In genomic region chr17:7922499-7923289, GRCh38 we compare ENCODE assay signal across 8 cellular contexts. TPM values are rescaled to one million over a fixed set of nuclear protein-coding genes. Genes with fewer than 3 reads are reported as not detected.
DNase-seq lines count a peak whose midpoint lies in the region; ATAC-seq and TF ChIP-seq lines count a peak whose summit lies in the region.

No MANE protein-coding gene starts in this region.

- peaks cover 0 to 1% (median 0%) of the 10 kb centered on the region in 3 donors for H3K27me3 Mint-ChIP-seq in CD14-positive monocyte (ENCODE audit: low read depth in 3 of 3)
- no peaks in the 10 kb centered on the region for H3K27me3 Mint-ChIP-seq in activated T-helper 1 cell treated with anti-CD3 and anti-CD28 coated beads, Interleukin-12 subunit alpha, Interleukin-12 subunit beta, Interleukin-2, Interleukin-4 antibody, amounts not matched to agents 30 ng/mL and 10 ng/mL and 1 ng/mL, durations not matched to agents 14 hours and 24 hours and 36 hours (ENCODE audit: insufficient read depth)
- no peaks in the 10 kb centered on the region for H3K27me3 Mint-ChIP-seq in naive thymus-derived CD4-positive, alpha-beta T cell

- ATAC-seq in naive thymus-derived CD4-positive, alpha-beta T cell: peak; percentile 99

- peak overlapping the region; percentile 92 to 93 for H3K4me3 Mint-ChIP-seq in CD14-positive monocyte
- H3K4me3 Mint-ChIP-seq in activated T-helper 1 cell treated with anti-CD3 and anti-CD28 coated beads, Interleukin-12 subunit alpha, Interleukin-12 subunit beta, Interleukin-2, Interleukin-4 antibody, amounts not matched to agents 30 ng/mL and 10 ng/mL and 1 ng/mL, durations not matched to agents 14 hours and 24 hours and 36 hours: peak overlapping the region; percentile 70
- H3K4me3 Mint-ChIP-seq in naive thymus-derived CD4-positive, alpha-beta T cell: peak overlapping the region; percentile 76 to 91 (median 87)

- POLR2A ChIA-PET in naive thymus-derived CD4-positive, alpha-beta T cell (lab: Charles Lee): interaction anchor here (0.7 to 3.9 kb wide), 11 partner anchors 10 to 89 kb away, joined by 3 to 55 read pairs (median 3); partner anchors contain the start of genes CNTROB, NAA38 and TRAPPC1

- peak overlapping the region; percentile 85 for H3K27ac ChIP-seq in naive thymus-derived CD4-positive, alpha-beta T cell (ENCODE audit: low read depth, low read length)

- no peaks in the 10 kb centered on the region for H3K9me3 ChIP-seq in naive thymus-derived CD4-positive, alpha-beta T cell (ENCODE audit: control insufficient read depth in 2 of 3, low read length in 3 of 3)

- DNase-seq in CD14-positive monocyte (ENCODE audit: low spot score): peak; percentile 79
- peak; percentile 54 for DNase-seq in NAMALWA (ENCODE audit: low spot score)
- DNase-seq in activated T-helper 1 cell treated with anti-CD3 and anti-CD28 coated beads, Interleukin-12 subunit alpha, Interleukin-12 subunit beta, Interleukin-2, Interleukin-4 antibody, amounts not matched to agents 30 ng/mL and 10 ng/mL and 1 ng/mL, durations not matched to agents 14 hours and 24 hours and 36 hours (ENCODE audit: low spot score): peak; percentile 76
- peak; percentile 82 for DNase-seq in fibroblast of gingiva (ENCODE audit: low read depth)
- DNase-seq in naive thymus-derived CD4-positive, alpha-beta T cell: peak; percentile 66 to 88 (median 84)
- DNase-seq in stimulated activated CD8-positive, alpha-beta memory T cell treated with anti-CD3 and anti-CD28 coated beads, Interleukin-7, amount 100 ng/mL, for 1 hour (ENCODE audit: low read depth in 2 of 2): peak; percentile 57 to 68
- no peak for DNase-seq in kidney glomerular epithelial cell (lab: John Stamatoyannopoulos, UW)
- no peak for DNase-seq in mesenteric fat pad (ENCODE audit: low spot score)

- H3K27me3 ChIP-seq in naive thymus-derived CD4-positive, alpha-beta T cell (ENCODE audit: control insufficient read depth in 2 of 2, insufficient read depth in 2 of 2, low read length in 2 of 2): no peaks in the 10 kb centered on the region

- peak overlapping the region; percentile 49 for H3K4me3 ChIP-seq in naive thymus-derived CD4-positive, alpha-beta T cell (ENCODE audit: low read length)

- CTCF ChIA-PET in naive thymus-derived CD4-positive, alpha-beta T cell (lab: Charles Lee): interaction anchor here (0.7 to 1.2 kb wide), 3 partner anchors 10 to 67 kb away, joined by 3 to 4 read pairs (median 4); no protein-coding TSS in a partner anchor

- no peaks in the 10 kb centered on the region for H3K9me3 Mint-ChIP-seq in CD14-positive monocyte
- no peaks in the 10 kb centered on the region for H3K9me3 Mint-ChIP-seq in activated T-helper 1 cell treated with anti-CD3 and anti-CD28 coated beads, Interleukin-12 subunit alpha, Interleukin-12 subunit beta, Interleukin-2, Interleukin-4 antibody, amounts not matched to agents 30 ng/mL and 10 ng/mL and 1 ng/mL, durations not matched to agents 14 hours and 24 hours and 36 hours
- H3K9me3 Mint-ChIP-seq in naive thymus-derived CD4-positive, alpha-beta T cell: no peaks in the 10 kb centered on the region

- H3K27ac Mint-ChIP-seq in CD14-positive monocyte: peak overlapping the region; percentile 47 to 94 (median 86)
- peak overlapping the region; percentile 59 for H3K27ac Mint-ChIP-seq in activated T-helper 1 cell treated with anti-CD3 and anti-CD28 coated beads, Interleukin-12 subunit alpha, Interleukin-12 subunit beta, Interleukin-2, Interleukin-4 antibody, amounts not matched to agents 30 ng/mL and 10 ng/mL and 1 ng/mL, durations not matched to agents 14 hours and 24 hours and 36 hours
- H3K27ac Mint-ChIP-seq in naive thymus-derived CD4-positive, alpha-beta T cell: peak overlapping the region; percentile 76 to 98 (median 97)

- H3K4me1 ChIP-seq in naive thymus-derived CD4-positive, alpha-beta T cell (ENCODE audit: control insufficient read depth in 2 of 2, insufficient read depth in 2 of 2, low read length in 2 of 2): peaks cover 5 to 13% of the 10 kb centered on the region in 2 donors

- no peaks in the 10 kb centered on the region for H3K36me3 ChIP-seq in naive thymus-derived CD4-positive, alpha-beta T cell (ENCODE audit: control insufficient read depth in 2 of 3, insufficient read depth in 3 of 3, low read length in 3 of 3)

- H3K36me3 Mint-ChIP-seq in CD14-positive monocyte: peaks cover 0 to 5% of the 10 kb centered on the region in 2 donors
- H3K36me3 Mint-ChIP-seq in activated T-helper 1 cell treated with anti-CD3 and anti-CD28 coated beads, Interleukin-12 subunit alpha, Interleukin-12 subunit beta, Interleukin-2, Interleukin-4 antibody, amounts not matched to agents 30 ng/mL and 10 ng/mL and 1 ng/mL, durations not matched to agents 14 hours and 24 hours and 36 hours (ENCODE audit: low read depth): peaks cover 6% of the 10 kb centered on the region
- H3K36me3 Mint-ChIP-seq in naive thymus-derived CD4-positive, alpha-beta T cell: peaks cover 0 to 5% (median 0%) of the 10 kb centered on the region in 5 donors

- intact Hi-C loops in CD14-positive monocyte (cut with micrococcal nuclease): no loop called here
- intact Hi-C loops in activated T-helper 1 cell treated with anti-CD3 and anti-CD28 coated beads, Interleukin-12 subunit alpha, Interleukin-12 subunit beta, Interleukin-2, Interleukin-4 antibody, amounts not matched to agents 30 ng/mL and 10 ng/mL and 1 ng/mL, durations not matched to agents 14 hours and 24 hours and 36 hours (cut with micrococcal nuclease): loop anchor here (1.0 kb wide), 1 partner anchor 9 kb away; the partner anchor contains the start of gene TRAPPC1
- intact Hi-C loops in naive thymus-derived CD4-positive, alpha-beta T cell (cut with micrococcal nuclease): loop anchor here (1.0 to 2.0 kb wide), 3 partner anchors 10 to 66 kb away; partner anchors contain the start of genes CNTROB (in 2 of the 2) and NAA38 (in 1 of the 2)

- H3K4me1 Mint-ChIP-seq in CD14-positive monocyte: peaks cover 31% of the 10 kb centered on the region
- H3K4me1 Mint-ChIP-seq in activated T-helper 1 cell treated with anti-CD3 and anti-CD28 coated beads, Interleukin-12 subunit alpha, Interleukin-12 subunit beta, Interleukin-2, Interleukin-4 antibody, amounts not matched to agents 30 ng/mL and 10 ng/mL and 1 ng/mL, durations not matched to agents 14 hours and 24 hours and 36 hours (ENCODE audit: low read depth): peaks cover 13% of the 10 kb centered on the region
- peaks cover 10 to 29% (median 21%) of the 10 kb centered on the region in 7 donors for H3K4me1 Mint-ChIP-seq in naive thymus-derived CD4-positive, alpha-beta T cell

- no peak for TF ChIP-seq CTCF in CD14-positive monocyte (IDR thresholded peaks at IDR 0.05)

RNA-seq across cellular contexts. Expression of gene RNF227, which starts 6.6 kb away (rescaled TPM):
- 1 to 10 TPM in 1 of 2 donors, under 1 TPM in 1; 0.59 to 1.3 TPM for polyA plus RNA-seq in CD14-positive monocyte
- 6.2 and 6.3 TPM in 2 replicates for total RNA-seq in activated T-helper 1 cell treated with anti-CD3 and anti-CD28 coated beads, Interleukin-12 subunit alpha, Interleukin-12 subunit beta, Interleukin-2, Interleukin-4 antibody, amounts not matched to agents 30 ng/mL and 10 ng/mL and 1 ng/mL, durations not matched to agents 14 hours and 24 hours and 36 hours
- 1 to 10 TPM; 2.6 to 8.2 (median 5.5) TPM for total RNA-seq in naive thymus-derived CD4-positive, alpha-beta T cell
- polyA plus RNA-seq in naive thymus-derived CD4-positive, alpha-beta T cell: 1 to 10 TPM; 3.2 to 4.9 TPM
- 0.80 TPM for total RNA-seq in mesenteric fat pad

RNA-seq across cellular contexts. Expression of gene KCNAB3, which starts 7.0 kb away (rescaled TPM):
- not detected for polyA plus RNA-seq in CD14-positive monocyte
- 9.9 and 10.8 TPM in 2 replicates for total RNA-seq in activated T-helper 1 cell treated with anti-CD3 and anti-CD28 coated beads, Interleukin-12 subunit alpha, Interleukin-12 subunit beta, Interleukin-2, Interleukin-4 antibody, amounts not matched to agents 30 ng/mL and 10 ng/mL and 1 ng/mL, durations not matched to agents 14 hours and 24 hours and 36 hours
- 10 to 100 TPM in 4 of 5 experiments, 1 to 10 TPM in 1; 9.4 to 18.0 (median 17.5) TPM for total RNA-seq in naive thymus-derived CD4-positive, alpha-beta T cell
- polyA plus RNA-seq in naive thymus-derived CD4-positive, alpha-beta T cell: under 1 TPM; 0.10 to 0.25 TPM
- total RNA-seq in mesenteric fat pad: 1.3 TPM

RNA-seq across cellular contexts. Expression of gene TRAPPC1, which starts 9.1 kb away (rescaled TPM):
- polyA plus RNA-seq in CD14-positive monocyte: 100 to 1,000 TPM; 172 to 224 TPM
- 153 and 162 TPM in 2 replicates for total RNA-seq in activated T-helper 1 cell treated with anti-CD3 and anti-CD28 coated beads, Interleukin-12 subunit alpha, Interleukin-12 subunit beta, Interleukin-2, Interleukin-4 antibody, amounts not matched to agents 30 ng/mL and 10 ng/mL and 1 ng/mL, durations not matched to agents 14 hours and 24 hours and 36 hours
- 100 to 1,000 TPM in 3 of 5 experiments, 10 to 100 TPM in 2; 71.4 to 216 (median 103) TPM for total RNA-seq in naive thymus-derived CD4-positive, alpha-beta T cell
- polyA plus RNA-seq in naive thymus-derived CD4-positive, alpha-beta T cell: 100 to 1,000 TPM; 227 to 235 TPM
- 97.5 TPM for total RNA-seq in mesenteric fat pad

RNA-seq across cellular contexts. Expression of gene CNTROB, which starts 9.3 kb away (rescaled TPM):
- polyA plus RNA-seq in CD14-positive monocyte: 1 to 10 TPM; 4.7 to 6.5 TPM
- total RNA-seq in activated T-helper 1 cell treated with anti-CD3 and anti-CD28 coated beads, Interleukin-12 subunit alpha, Interleukin-12 subunit beta, Interleukin-2, Interleukin-4 antibody, amounts not matched to agents 30 ng/mL and 10 ng/mL and 1 ng/mL, durations not matched to agents 14 hours and 24 hours and 36 hours: 53.5 and 54.7 TPM in 2 replicates
- 10 to 100 TPM; 29.0 to 50.5 (median 33.6) TPM for total RNA-seq in naive thymus-derived CD4-positive, alpha-beta T cell
- 10 to 100 TPM; 10.4 to 16.7 TPM for polyA plus RNA-seq in naive thymus-derived CD4-positive, alpha-beta T cell
- total RNA-seq in mesenteric fat pad: 17.5 TPM

RNA-seq across cellular contexts. Expression of gene CHD3, which starts 34.1 kb away (rescaled TPM):
- polyA plus RNA-seq in CD14-positive monocyte: under 1 TPM; 0.55 to 0.91 TPM
- total RNA-seq in activated T-helper 1 cell treated with anti-CD3 and anti-CD28 coated beads, Interleukin-12 subunit alpha, Interleukin-12 subunit beta, Interleukin-2, Interleukin-4 antibody, amounts not matched to agents 30 ng/mL and 10 ng/mL and 1 ng/mL, durations not matched to agents 14 hours and 24 hours and 36 hours: 125 and 133 TPM in 2 replicates
- total RNA-seq in naive thymus-derived CD4-positive, alpha-beta T cell: 100 to 1,000 TPM; 189 to 417 (median 359) TPM
- 10 to 100 TPM; 12.7 to 39.3 TPM for polyA plus RNA-seq in naive thymus-derived CD4-positive, alpha-beta T cell
- 40.9 TPM for total RNA-seq in mesenteric fat pad

Comparison
In these comparisons a context has a peak if more than half of its experiments do, and no peak if none do; other contexts are left out.
1. DNase-seq: peak in CD14-positive monocyte (single experiment), NAMALWA (single experiment), activated T-helper 1 cell treated with anti-CD3 and anti-CD28 coated beads, Interleukin-12 subunit alpha, Interleukin-12 subunit beta, Interleukin-2, Interleukin-4 antibody, amounts not matched to agents 30 ng/mL and 10 ng/mL and 1 ng/mL, durations not matched to agents 14 hours and 24 hours and 36 hours (single experiment), fibroblast of gingiva (single experiment), naive thymus-derived CD4-positive, alpha-beta T cell (9 of 9) and stimulated activated CD8-positive, alpha-beta memory T cell treated with anti-CD3 and anti-CD28 coated beads, Interleukin-7, amount 100 ng/mL, for 1 hour (2 of 2); none in kidney glomerular epithelial cell (single experiment) and mesenteric fat pad (single experiment).
2. intact Hi-C loops: an anchor here in activated T-helper 1 cell treated with anti-CD3 and anti-CD28 coated beads, Interleukin-12 subunit alpha, Interleukin-12 subunit beta, Interleukin-2, Interleukin-4 antibody, amounts not matched to agents 30 ng/mL and 10 ng/mL and 1 ng/mL, durations not matched to agents 14 hours and 24 hours and 36 hours (1.0 kb wide) and naive thymus-derived CD4-positive, alpha-beta T cell (1.0 to 2.0 kb wide); none called in CD14-positive monocyte.
3. Peak in every context shown above with its lines, with median percentiles within 50 percentile points of each other: H3K27ac Mint-ChIP-seq and H3K4me3 Mint-ChIP-seq.